In genomic region chr1:228007054-228007800, GRCh38 we compare ENCODE assay signal across 13 cellular contexts. TPM values are rescaled to one million over a fixed set of nuclear protein-coding genes. Genes with fewer than 3 reads are reported as not detected.
DNase-seq lines count a peak whose midpoint lies in the region; ATAC-seq and TF ChIP-seq lines count a peak whose summit lies in the region.
"Had no signal": no experiment of that assay in that cellular context is flagged by ENCODE, and none has a peak within 500 bp of the region (broad histone marks: within the 10 kb centered on the region; RNA-seq: fewer than 3 reads in every experiment).

No MANE protein-coding gene starts in this region.

- ATAC-seq in stimulated activated naive CD8-positive, alpha-beta T cell treated with anti-CD3 and anti-CD28 coated beads, Interleukin-15, amount 100 ng/mL, for 72 hours = no peak
- no peak for ATAC-seq in HG03520 (IDR thresholded peaks at IDR 0.05; ENCODE audit: unreplicated experiment)
- no peak for ATAC-seq in HG02798 (IDR thresholded peaks at IDR 0.05; ENCODE audit: poor library complexity, unreplicated experiment)
- ATAC-seq in GM18868 (IDR thresholded peaks at IDR 0.05; ENCODE audit: unreplicated experiment) = no peak
- no peak for ATAC-seq in HG03025 (IDR thresholded peaks at IDR 0.05; ENCODE audit: low FRiP score, unreplicated experiment)
- ATAC-seq: HepG2 had no signal

- peak overlapping the region in 2 of 3 donors; percentile 45 to 66 for H3K4me3 ChIP-seq in breast epithelium
- peak overlapping the region; percentile 8 for H3K4me3 ChIP-seq in mesodermal cell (ENCODE audit: extremely low read depth, insufficient read depth, low read length, poor library complexity, severe bottlenecking)
- H3K4me3 ChIP-seq: thyroid gland had no signal

- no peak overlapping the region for H3K27ac ChIP-seq in breast epithelium
- H3K27ac ChIP-seq in mesodermal cell (ENCODE audit: low read depth, low read length, severe bottlenecking) = no peak overlapping the region
- H3K27ac ChIP-seq: thyroid gland, VCaP had no signal

- DNase-seq in stimulated activated naive CD8-positive, alpha-beta T cell treated with anti-CD3 and anti-CD28 coated beads, Interleukin-15, amount 100 ng/mL, for 72 hours = no peak
- peak; percentile 15 to 46 for DNase-seq in breast epithelium (ENCODE audit: low spot score in 2 of 2)
- DNase-seq: CD8-positive, alpha-beta memory T cell; NCI-H774; thyroid gland had no signal

- no peaks in the 10 kb centered on the region for H3K36me3 Mint-ChIP-seq in stimulated activated naive CD8-positive, alpha-beta T cell treated with anti-CD3 and anti-CD28 coated beads, Interleukin-15, Interleukin-2, amounts not matched to agents 100 ng/mL and 50 ng/mL, for 24 hours (ENCODE audit: low read depth)
- H3K36me3 Mint-ChIP-seq: CD8-positive, alpha-beta memory T cell had no signal

- TF ChIP-seq POLR2A in breast epithelium (IDR thresholded peaks at IDR 0.05) = no peak

- peaks cover 4% of the 10 kb centered on the region for H3K4me1 Mint-ChIP-seq in stimulated activated naive CD8-positive, alpha-beta T cell treated with anti-CD3 and anti-CD28 coated beads, Interleukin-15, Interleukin-2, amounts not matched to agents 100 ng/mL and 50 ng/mL, for 24 hours (ENCODE audit: low read depth)
- H3K4me1 Mint-ChIP-seq in stimulated activated naive CD8-positive, alpha-beta T cell treated with anti-CD3 and anti-CD28 coated beads, Interleukin-15, amount 100 ng/mL, for 72 hours = peaks cover 45% of the 10 kb centered on the region

- H3K9me3 ChIP-seq in breast epithelium (no peaks in the 10 kb centered on the region), mesodermal cell (ENCODE audit: control insufficient read depth, low read length) (no peaks in the 10 kb centered on the region)
- H3K9me3 ChIP-seq: thyroid gland had no signal

- H3K27ac Mint-ChIP-seq in stimulated activated naive CD8-positive, alpha-beta T cell treated with anti-CD3 and anti-CD28 coated beads, Interleukin-15, Interleukin-2, amounts not matched to agents 100 ng/mL and 50 ng/mL, for 24 hours = no peak overlapping the region
- no peak overlapping the region for H3K27ac Mint-ChIP-seq in stimulated activated naive CD8-positive, alpha-beta T cell treated with anti-CD3 and anti-CD28 coated beads, Interleukin-15, amount 100 ng/mL, for 72 hours
- H3K27ac Mint-ChIP-seq: CD8-positive, alpha-beta memory T cell had no signal

- no peak for TF ChIP-seq CTCF in breast epithelium (IDR thresholded peaks at IDR 0.05)

- H3K36me3 ChIP-seq in breast epithelium (no peaks in the 10 kb centered on the region), mesodermal cell (ENCODE audit: control insufficient read depth, insufficient read depth, low read length) (no peaks in the 10 kb centered on the region)
- H3K36me3 ChIP-seq: thyroid gland had no signal

- no peaks in the 10 kb centered on the region for H3K9me3 Mint-ChIP-seq in stimulated activated naive CD8-positive, alpha-beta T cell treated with anti-CD3 and anti-CD28 coated beads, Interleukin-15, Interleukin-2, amounts not matched to agents 100 ng/mL and 50 ng/mL, for 24 hours
- H3K9me3 Mint-ChIP-seq in stimulated activated naive CD8-positive, alpha-beta T cell treated with anti-CD3 and anti-CD28 coated beads, Interleukin-15, amount 100 ng/mL, for 72 hours = no peaks in the 10 kb centered on the region
- H3K9me3 Mint-ChIP-seq: CD8-positive, alpha-beta memory T cell had no signal

- H3K4me1 ChIP-seq in breast epithelium = no peaks in the 10 kb centered on the region
- peaks cover 7% of the 10 kb centered on the region for H3K4me1 ChIP-seq in mesodermal cell (ENCODE audit: control insufficient read depth, insufficient read depth, low read length, poor library complexity, severe bottlenecking)

- peak overlapping the region; percentile 42 for H3K4me3 Mint-ChIP-seq in stimulated activated naive CD8-positive, alpha-beta T cell treated with anti-CD3 and anti-CD28 coated beads, Interleukin-15, Interleukin-2, amounts not matched to agents 100 ng/mL and 50 ng/mL, for 24 hours
- peak overlapping the region in 1 of 2 donors; percentile 32 for H3K4me3 Mint-ChIP-seq in stimulated activated naive CD8-positive, alpha-beta T cell treated with anti-CD3 and anti-CD28 coated beads, Interleukin-15, amount 100 ng/mL, for 72 hours

- peaks cover 43% of the 10 kb centered on the region for H3K27me3 Mint-ChIP-seq in stimulated activated naive CD8-positive, alpha-beta T cell treated with anti-CD3 and anti-CD28 coated beads, Interleukin-15, Interleukin-2, amounts not matched to agents 100 ng/mL and 50 ng/mL, for 24 hours
- H3K27me3 Mint-ChIP-seq in stimulated activated naive CD8-positive, alpha-beta T cell treated with anti-CD3 and anti-CD28 coated beads, Interleukin-15, amount 100 ng/mL, for 72 hours = peaks cover 83% of the 10 kb centered on the region

- intact Hi-C loops in breast epithelium (cut with DNase I; ENCODE audit: low total_unique reads) = no loop called here

- peaks cover 3 to 67% of the 10 kb centered on the region in 2 donors for H3K27me3 ChIP-seq in breast epithelium

- 0 to 1% methylated on average over 49 to 57 of the region's 77 CpGs for WGBS in mesodermal cell (ENCODE audit: insufficient coverage in 2 of 2), 2 experiments

RNA-seq across cellular contexts. Expression of gene WNT3A, which starts 0.4 kb away (rescaled TPM):
- under 1 TPM in 1 of 3 donors, not detected in 2; 0.29 TPM for total RNA-seq in breast epithelium
- 1.4 TPM for polyA plus RNA-seq in mesodermal cell (2013, experiment 1 of 2)
- polyA plus RNA-seq in mesodermal cell (2013, experiment 2 of 2) = 0.61 TPM
- total RNA-seq: CD8-positive, alpha-beta memory T cell; HepG2; thyroid gland had no signal
- polyA plus RNA-seq: CD8-positive, alpha-beta memory T cell; HepG2 had no signal

RNA-seq across cellular contexts. Expression of gene WNT9A, which starts 59.5 kb away (rescaled TPM):
- 1 to 10 TPM; 1.1 to 2.5 (median 1.3) TPM for total RNA-seq in breast epithelium
- polyA plus RNA-seq in mesodermal cell (2013, experiment 1 of 2) = 1.3 TPM
- 0.81 TPM for polyA plus RNA-seq in mesodermal cell (2013, experiment 2 of 2)
- polyA plus RNA-seq: CD8-positive, alpha-beta memory T cell; HepG2 had no signal

Comparison
In these comparisons a context has a peak if more than half of its experiments do, and no peak if none do; other contexts are left out.
1. DNase-seq: peak in breast epithelium (2 of 2); none in stimulated activated naive CD8-positive, alpha-beta T cell treated with anti-CD3 and anti-CD28 coated beads, Interleukin-15, amount 100 ng/mL, for 72 hours (0 of 2).